16 cellular contexts compared by ENCODE assay signal in the genomic region with DNA sequence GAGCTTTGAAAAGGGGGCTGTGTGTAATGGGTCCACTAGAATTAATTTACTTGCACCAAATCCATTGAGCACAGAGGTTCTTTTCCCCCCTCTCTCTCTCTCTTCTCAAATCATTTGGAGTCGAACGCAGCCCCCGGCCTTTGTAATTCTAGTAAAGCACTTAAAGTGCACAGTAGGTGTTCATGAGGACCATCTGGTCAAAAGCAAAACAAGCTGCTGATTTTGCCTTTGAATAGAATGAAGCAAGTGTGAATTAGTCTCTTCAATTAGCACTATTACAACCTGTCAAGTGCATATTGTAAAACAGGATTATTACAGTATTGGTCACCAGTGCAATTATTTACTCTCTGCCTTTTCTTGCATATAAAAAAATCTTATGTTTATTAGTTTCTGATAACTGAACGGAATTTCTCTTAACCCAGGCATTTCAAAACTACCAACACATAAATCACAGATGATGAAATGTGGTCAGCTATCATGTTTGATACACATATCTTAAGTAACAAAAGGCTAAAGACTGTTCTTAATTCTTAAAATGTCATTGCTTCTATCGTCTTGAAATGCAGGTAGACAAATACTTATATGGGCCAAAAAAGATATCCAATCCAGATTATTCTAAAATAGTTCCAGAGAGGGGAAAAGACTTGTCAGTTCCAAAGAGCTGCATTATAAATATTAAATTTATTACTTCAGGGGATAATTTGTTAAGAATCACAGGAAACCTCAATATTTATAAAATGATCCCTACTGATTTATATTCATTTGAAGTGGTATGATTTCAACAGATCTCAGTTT.
DNase-seq lines count a peak whose midpoint lies in the region; ATAC-seq and TF ChIP-seq lines count a peak whose summit lies in the region.
"Had no signal": no experiment of that assay in that cellular context is flagged by ENCODE, and none has a peak within 500 bp of the region (broad histone marks: within the 10 kb centered on the region; RNA-seq: fewer than 3 reads in every experiment).

No MANE protein-coding gene starts in this region.

- peak overlapping the region; percentile 90 for H3K27ac Mint-ChIP-seq in endodermal cell
- H3K27ac Mint-ChIP-seq in activated naive CD4-positive, alpha-beta T cell treated with anti-CD3 and anti-CD28 coated beads, Interleukin-2, amount 50 U/mL, for 72 hours, result no peak overlapping the region
- H3K27ac Mint-ChIP-seq: activated CD4-positive, alpha-beta memory T cell treated with anti-CD3 and anti-CD28 coated beads for 36 hours; IgD-negative memory B cell had no signal

- H3K4me3 Mint-ChIP-seq in endodermal cell, result peak overlapping the region; percentile 21
- H3K4me3 Mint-ChIP-seq: activated CD4-positive, alpha-beta memory T cell treated with anti-CD3 and anti-CD28 coated beads for 36 hours; CD4-positive, alpha-beta memory T cell; IgD-negative memory B cell had no signal

- peaks cover 39% of the 10 kb centered on the region for H3K4me1 Mint-ChIP-seq in endodermal cell

- H3K36me3 Mint-ChIP-seq in endodermal cell (ENCODE audit: low read depth), result no peaks in the 10 kb centered on the region
- no peaks in the 10 kb centered on the region for H3K36me3 Mint-ChIP-seq in activated naive CD4-positive, alpha-beta T cell treated with anti-CD3 and anti-CD28 coated beads, Interleukin-2, amount 50 U/mL, for 72 hours
- H3K36me3 Mint-ChIP-seq: activated CD4-positive, alpha-beta memory T cell treated with anti-CD3 and anti-CD28 coated beads for 36 hours had no signal

- peaks cover 9% of the 10 kb centered on the region for H3K27me3 Mint-ChIP-seq in endodermal cell (ENCODE audit: insufficient read depth)
- H3K27me3 Mint-ChIP-seq: activated CD4-positive, alpha-beta memory T cell treated with anti-CD3 and anti-CD28 coated beads for 36 hours; CD4-positive, alpha-beta memory T cell; IgD-negative memory B cell had no signal

- no peak for ATAC-seq in activated naive CD4-positive, alpha-beta T cell treated with anti-CD3 and anti-CD28 coated beads, Interleukin-2, amount 50 U/mL, for 72 hours
- ATAC-seq in HG02970 (IDR thresholded peaks at IDR 0.05; ENCODE audit: low FRiP score, unreplicated experiment), result no peak
- ATAC-seq: lower lobe of right lung had no signal

- no peaks in the 10 kb centered on the region for H3K9me3 Mint-ChIP-seq in endodermal cell
- H3K9me3 Mint-ChIP-seq in activated naive CD4-positive, alpha-beta T cell treated with anti-CD3 and anti-CD28 coated beads, Interleukin-2, amount 50 U/mL, for 72 hours, result no peaks in the 10 kb centered on the region
- H3K9me3 Mint-ChIP-seq: activated CD4-positive, alpha-beta memory T cell treated with anti-CD3 and anti-CD28 coated beads for 36 hours; CD4-positive, alpha-beta memory T cell; IgD-negative memory B cell had no signal

- H3K9ac ChIP-seq in endodermal cell (ENCODE audit: extremely low read depth, low read length, poor library complexity, severe bottlenecking), result no peak overlapping the region

- H3K27me3 ChIP-seq in endodermal cell (ENCODE audit: control insufficient read depth, insufficient read depth, low read length, poor library complexity, severe bottlenecking), result no peaks in the 10 kb centered on the region
- H3K27me3 ChIP-seq: tibial artery had no signal

- H3K4me1 ChIP-seq in endodermal cell (ENCODE audit: control insufficient read depth, insufficient read depth, low read length), result no peaks in the 10 kb centered on the region

- no peaks in the 10 kb centered on the region for H3K9me3 ChIP-seq in endodermal cell (ENCODE audit: control insufficient read depth, low read length)
- H3K9me3 ChIP-seq: lower lobe of right lung, tibial artery had no signal

- peak; percentile 55 for DNase-seq in NCI-H82 (lab: John Stamatoyannopoulos, UW)
- DNase-seq in NCI-H82 treated with DMSO at 0.1 percent for 48 hours (lab: John Stamatoyannopoulos, UW; ENCODE audit: unreplicated experiment), result no peak
- peak; percentile 98 for DNase-seq in NCI-H748 (lab: John Stamatoyannopoulos, UW; ENCODE audit: unreplicated experiment)
- peak; percentile 88 for DNase-seq in endodermal cell
- no peak for DNase-seq in activated naive CD4-positive, alpha-beta T cell treated with anti-CD3 and anti-CD28 coated beads, Interleukin-2, amount 50 U/mL, for 72 hours (ENCODE audit: low spot score in 2 of 2)
- no peak for DNase-seq in activated T-cell treated with anti-CD3 and anti-CD28 coated beads, Interleukin-2, amount 50 U/mL, for 48 hours
- DNase-seq in HEK293T (ENCODE audit: extremely low spot score), result no peak
- DNase-seq: 8988T; activated CD4-positive, alpha-beta memory T cell treated with anti-CD3 and anti-CD28 coated beads for 36 hours; CD4-positive, alpha-beta memory T cell; lower lobe of right lung; NCI-H187 treated with DMSO at 0.1 percent for 48 hours; RPMI8226; tibial artery had no signal

- peak overlapping the region; percentile 45 for H3K27ac ChIP-seq in endodermal cell (ENCODE audit: low read depth, low read length)
- H3K27ac ChIP-seq: lower lobe of right lung, tibial artery had no signal

- TF ChIP-seq CTCF in endodermal cell (conservative IDR thresholded peaks at IDR 0.05), result no peak

- POLR2A ChIA-PET in HEK293T (lab: Yijun Ruan, JAX), result no interaction called here

- 14% methylated on average over 5 of the region's 5 CpGs; no CpG with 5 or more reads in 1 of the 2 experiments for WGBS in endodermal cell (ENCODE audit: insufficient coverage in 1 of 2, insufficient read length in 1 of 2), 2 experiments

- CTCF ChIA-PET in HEK293T (lab: Yijun Ruan, JAX), result no interaction called here

- H3K4me3 ChIP-seq in endodermal cell (ENCODE audit: low read length), result no peak overlapping the region
- H3K4me3 ChIP-seq: lower lobe of right lung, tibial artery had no signal

- no peaks in the 10 kb centered on the region for H3K36me3 ChIP-seq in endodermal cell (ENCODE audit: control insufficient read depth, insufficient read depth, low read length)
- H3K36me3 ChIP-seq: lower lobe of right lung, tibial artery had no signal

TF ChIP-seq in HEK293T, 16 proteins besides CTCF, POLR2A, EP300 and RAD21:
- no peak for TF ChIP-seq TARDBP (IDR thresholded peaks at IDR 0.05)
- no peak for TF ChIP-seq HDGF (IDR thresholded peaks at IDR 0.05; ENCODE audit: borderline replicate concordance)
- no peak for TF ChIP-seq ZNF384 (IDR thresholded peaks at IDR 0.05)
- no peak for TF ChIP-seq ELF4 (IDR thresholded peaks at IDR 0.05)
- no peak for TF ChIP-seq SUZ12 (IDR thresholded peaks at IDR 0.05)
- TF ChIP-seq FOXA1 (IDR thresholded peaks at IDR 0.05), result no peak
- TF ChIP-seq SP1 (IDR thresholded peaks at IDR 0.05), result no peak

Comparison
In these comparisons a context has a peak if more than half of its experiments do, and no peak if none do; other contexts are left out.
1. DNase-seq: peak in NCI-H82 (single experiment), NCI-H748 (single experiment) and endodermal cell (single experiment); none in NCI-H82 treated with DMSO at 0.1 percent for 48 hours (single experiment), activated naive CD4-positive, alpha-beta T cell treated with anti-CD3 and anti-CD28 coated beads, Interleukin-2, amount 50 U/mL, for 72 hours (0 of 2), activated T-cell treated with anti-CD3 and anti-CD28 coated beads, Interleukin-2, amount 50 U/mL, for 48 hours (0 of 2) and HEK293T (single experiment).